ENCODE assay signal across 8 cellular contexts in genomic region chr9:107282268-107282667, GRCh38. TPM values are rescaled to one million over a fixed set of nuclear protein-coding genes. Genes with fewer than 3 reads are reported as not detected.
DNase-seq lines count a peak whose midpoint lies in the region; ATAC-seq and TF ChIP-seq lines count a peak whose summit lies in the region.

No MANE protein-coding gene starts in this region.

- TF ChIP-seq CTCF in body of pancreas (IDR thresholded peaks at IDR 0.05), result no peak

- intact Hi-C loops in body of pancreas (cut with DNase I), result no loop called here

- H3K36me3 ChIP-seq in HUES48 (ENCODE audit: control insufficient read depth, insufficient read depth, low read length), result no peaks in the 10 kb centered on the region
- no peaks in the 10 kb centered on the region for H3K36me3 ChIP-seq in body of pancreas (replicated peaks in 1 of 2; ENCODE audit: insufficient read depth in 1 of 2, low read depth in 2 of 2)
- peaks cover 4% of the 10 kb centered on the region for H3K36me3 ChIP-seq in mesodermal cell (ENCODE audit: control insufficient read depth, insufficient read depth, low read length)

- peak in 1 of 4 donors; percentile 9 for DNase-seq in body of pancreas
- DNase-seq in DMS153 treated with DMSO at 0.1 percent for 48 hours (lab: John Stamatoyannopoulos, UW; ENCODE audit: unreplicated experiment), result no peak
- DNase-seq in inferior parietal cortex (ENCODE audit: extremely low spot score), result no peak
- DNase-seq in NOMO-1 treated with DMSO at 0.1 percent for 48 hours (lab: John Stamatoyannopoulos, UW; ENCODE audit: unreplicated experiment), result no peak
- DNase-seq in T-helper 9 cell, result no peak

- ATAC-seq in GM19455 (IDR thresholded peaks at IDR 0.05; ENCODE audit: unreplicated experiment) (peak; percentile 1), body of pancreas (no peak)

- peak overlapping the region; percentile 95 for H3K4me3 ChIP-seq in HUES48 (ENCODE audit: low read depth, low read length)
- H3K4me3 ChIP-seq in body of pancreas, result peak overlapping the region; percentile 21 to 32
- H3K4me3 ChIP-seq in mesodermal cell (ENCODE audit: extremely low read depth, insufficient read depth, low read length, poor library complexity, severe bottlenecking), result peak overlapping the region; percentile 71

- H3K27me3 ChIP-seq in HUES48 (ENCODE audit: control insufficient read depth, insufficient read depth, low read length) (no peaks in the 10 kb centered on the region), body of pancreas (no peaks in the 10 kb centered on the region)

- WGBS in body of pancreas, 2 donors, result 1% methylated on average over 9 of the region's 9 CpGs
- WGBS in mesodermal cell (ENCODE audit: insufficient coverage in 2 of 2), 2 experiments, result 17 to 37% methylated on average over 6 to 7 of the region's 9 CpGs

- H3K9me3 ChIP-seq in HUES48 (ENCODE audit: control insufficient read depth, insufficient read depth, low read length), result no peaks in the 10 kb centered on the region
- no peaks in the 10 kb centered on the region for H3K9me3 ChIP-seq in body of pancreas
- H3K9me3 ChIP-seq in mesodermal cell (ENCODE audit: control insufficient read depth, low read length), result no peaks in the 10 kb centered on the region

- peak overlapping the region; percentile 79 for H3K9ac ChIP-seq in HUES48 (ENCODE audit: low read depth, low read length)

- peaks cover 23% of the 10 kb centered on the region for H3K4me1 ChIP-seq in HUES48 (ENCODE audit: control insufficient read depth, insufficient read depth, low read length)
- H3K4me1 ChIP-seq in body of pancreas, result peaks cover 30% of the 10 kb centered on the region
- peaks cover 5% of the 10 kb centered on the region for H3K4me1 ChIP-seq in mesodermal cell (ENCODE audit: control insufficient read depth, insufficient read depth, low read length, poor library complexity, severe bottlenecking)

- no peak for TF ChIP-seq POLR2A in body of pancreas (IDR thresholded peaks at IDR 0.05)

- peak overlapping the region; percentile 78 for H3K27ac ChIP-seq in HUES48 (ENCODE audit: low read depth, low read length)
- peak overlapping the region; percentile 81 to 99 (median 91) for H3K27ac ChIP-seq in body of pancreas
- H3K27ac ChIP-seq in mesodermal cell (ENCODE audit: low read depth, low read length, severe bottlenecking), result peak overlapping the region; percentile 78

RNA-seq across cellular contexts. Expression of gene RAD23B, which starts 0.8 kb away (rescaled TPM):
- 10 to 100 TPM; 47.1 to 50.6 TPM for total RNA-seq in body of pancreas
- polyA plus RNA-seq in mesodermal cell (2013, experiment 1 of 2), result 152 TPM
- polyA plus RNA-seq in mesodermal cell (2013, experiment 2 of 2), result 155 TPM

Comparison
In these comparisons a context has a peak if more than half of its experiments do, and no peak if none do; other contexts are left out.
1. H3K4me3 ChIP-seq: peak in every context shown above with its lines; median percentile 95 in HUES48; 71 in mesodermal cell; 26 in body of pancreas.